Comparison of ENCODE assay signal across 1 cellular context in the genomic region with DNA sequence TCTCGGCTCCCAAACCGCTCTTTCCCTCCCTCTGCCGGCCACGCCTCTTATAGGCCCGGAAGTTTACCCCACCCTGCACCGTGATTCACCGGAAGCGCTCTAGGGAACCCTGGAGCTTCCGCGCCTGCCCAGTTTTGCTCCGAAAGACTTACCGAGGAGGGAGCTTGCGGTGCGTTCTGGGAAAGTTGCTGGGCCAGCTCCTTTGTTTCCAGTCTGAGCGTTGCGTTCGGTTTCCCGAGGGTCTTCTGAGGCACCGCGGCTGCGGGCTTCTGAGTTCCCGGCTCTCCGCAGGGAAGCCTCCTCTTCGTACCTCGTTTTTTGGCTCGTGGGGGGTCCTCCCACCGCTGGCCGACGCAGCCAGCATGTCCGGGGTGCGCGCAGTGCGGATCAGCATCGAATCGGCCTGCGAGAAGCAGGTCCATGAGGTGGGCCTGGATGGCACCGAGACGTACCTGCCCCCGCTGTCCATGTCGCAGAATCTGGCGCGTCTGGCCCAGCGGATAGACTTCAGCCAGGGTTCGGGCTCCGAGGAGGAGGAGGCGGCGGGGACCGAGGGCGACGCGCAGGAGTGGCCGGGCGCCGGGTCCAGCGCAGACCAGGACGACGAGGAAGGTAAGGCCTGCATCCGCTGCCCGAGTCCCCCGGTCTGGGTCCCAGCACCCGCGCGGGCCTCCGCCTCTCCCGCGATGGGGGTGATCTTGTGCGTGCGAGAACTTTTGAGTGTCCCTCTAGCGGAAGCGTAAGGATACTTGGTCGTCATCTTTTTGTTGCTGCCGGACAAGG.
TF ChIP-seq lines count a peak whose summit lies in the region.

A gene with protein sequence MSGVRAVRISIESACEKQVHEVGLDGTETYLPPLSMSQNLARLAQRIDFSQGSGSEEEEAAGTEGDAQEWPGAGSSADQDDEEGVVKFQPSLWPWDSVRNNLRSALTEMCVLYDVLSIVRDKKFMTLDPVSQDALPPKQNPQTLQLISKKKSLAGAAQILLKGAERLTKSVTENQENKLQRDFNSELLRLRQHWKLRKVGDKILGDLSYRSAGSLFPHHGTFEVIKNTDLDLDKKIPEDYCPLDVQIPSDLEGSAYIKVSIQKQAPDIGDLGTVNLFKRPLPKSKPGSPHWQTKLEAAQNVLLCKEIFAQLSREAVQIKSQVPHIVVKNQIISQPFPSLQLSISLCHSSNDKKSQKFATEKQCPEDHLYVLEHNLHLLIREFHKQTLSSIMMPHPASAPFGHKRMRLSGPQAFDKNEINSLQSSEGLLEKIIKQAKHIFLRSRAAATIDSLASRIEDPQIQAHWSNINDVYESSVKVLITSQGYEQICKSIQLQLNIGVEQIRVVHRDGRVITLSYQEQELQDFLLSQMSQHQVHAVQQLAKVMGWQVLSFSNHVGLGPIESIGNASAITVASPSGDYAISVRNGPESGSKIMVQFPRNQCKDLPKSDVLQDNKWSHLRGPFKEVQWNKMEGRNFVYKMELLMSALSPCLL (plus strand): TSS at position 131 of the 783 bp plus-strand sequence. CDS start 232 bp downstream, at position 363.

TF ChIP-seq in GM23338, 12 proteins besides CTCF, POLR2A, EP300 and RAD21:
- TF ChIP-seq, protein P1, sequence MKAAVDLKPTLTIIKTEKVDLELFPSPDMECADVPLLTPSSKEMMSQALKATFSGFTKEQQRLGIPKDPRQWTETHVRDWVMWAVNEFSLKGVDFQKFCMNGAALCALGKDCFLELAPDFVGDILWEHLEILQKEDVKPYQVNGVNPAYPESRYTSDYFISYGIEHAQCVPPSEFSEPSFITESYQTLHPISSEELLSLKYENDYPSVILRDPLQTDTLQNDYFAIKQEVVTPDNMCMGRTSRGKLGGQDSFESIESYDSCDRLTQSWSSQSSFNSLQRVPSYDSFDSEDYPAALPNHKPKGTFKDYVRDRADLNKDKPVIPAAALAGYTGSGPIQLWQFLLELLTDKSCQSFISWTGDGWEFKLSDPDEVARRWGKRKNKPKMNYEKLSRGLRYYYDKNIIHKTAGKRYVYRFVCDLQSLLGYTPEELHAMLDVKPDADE (IDR thresholded peaks at IDR 0.05), result no peak; the same call in 1 of the 2 replicates
- TF ChIP-seq POLR2AphosphoS5 (IDR thresholded peaks at IDR 0.05; ENCODE audit: low read depth) (peak; percentile 98), JUNB (IDR thresholded peaks at IDR 0.05; ENCODE audit: unreplicated experiment) (no peak), CREB1 (CRISPR knock-in tag; IDR thresholded peaks at IDR 0.05; ENCODE audit: low read depth) (0 out of 2 replicates have a peak, but pooled peaks have one; percentile 74), ZNF114 (CRISPR knock-in tag; IDR thresholded peaks at IDR 0.05) (no peak), EZH2phosphoT487 (IDR thresholded peaks at IDR 0.05; ENCODE audit: unreplicated experiment) (no peak), NANOG (IDR thresholded peaks at IDR 0.05; ENCODE audit: borderline replicate concordance) (no peak), EZH2 (IDR thresholded peaks at IDR 0.05; ENCODE audit: low read depth, unreplicated experiment) (no peak), ZNF331 (CRISPR knock-in tag; IDR thresholded peaks at IDR 0.05; ENCODE audit: low read depth) (no peak), STAT1 (IDR thresholded peaks at IDR 0.05; ENCODE audit: unreplicated experiment) (no peak)
- TF ChIP-seq, protein P2, sequence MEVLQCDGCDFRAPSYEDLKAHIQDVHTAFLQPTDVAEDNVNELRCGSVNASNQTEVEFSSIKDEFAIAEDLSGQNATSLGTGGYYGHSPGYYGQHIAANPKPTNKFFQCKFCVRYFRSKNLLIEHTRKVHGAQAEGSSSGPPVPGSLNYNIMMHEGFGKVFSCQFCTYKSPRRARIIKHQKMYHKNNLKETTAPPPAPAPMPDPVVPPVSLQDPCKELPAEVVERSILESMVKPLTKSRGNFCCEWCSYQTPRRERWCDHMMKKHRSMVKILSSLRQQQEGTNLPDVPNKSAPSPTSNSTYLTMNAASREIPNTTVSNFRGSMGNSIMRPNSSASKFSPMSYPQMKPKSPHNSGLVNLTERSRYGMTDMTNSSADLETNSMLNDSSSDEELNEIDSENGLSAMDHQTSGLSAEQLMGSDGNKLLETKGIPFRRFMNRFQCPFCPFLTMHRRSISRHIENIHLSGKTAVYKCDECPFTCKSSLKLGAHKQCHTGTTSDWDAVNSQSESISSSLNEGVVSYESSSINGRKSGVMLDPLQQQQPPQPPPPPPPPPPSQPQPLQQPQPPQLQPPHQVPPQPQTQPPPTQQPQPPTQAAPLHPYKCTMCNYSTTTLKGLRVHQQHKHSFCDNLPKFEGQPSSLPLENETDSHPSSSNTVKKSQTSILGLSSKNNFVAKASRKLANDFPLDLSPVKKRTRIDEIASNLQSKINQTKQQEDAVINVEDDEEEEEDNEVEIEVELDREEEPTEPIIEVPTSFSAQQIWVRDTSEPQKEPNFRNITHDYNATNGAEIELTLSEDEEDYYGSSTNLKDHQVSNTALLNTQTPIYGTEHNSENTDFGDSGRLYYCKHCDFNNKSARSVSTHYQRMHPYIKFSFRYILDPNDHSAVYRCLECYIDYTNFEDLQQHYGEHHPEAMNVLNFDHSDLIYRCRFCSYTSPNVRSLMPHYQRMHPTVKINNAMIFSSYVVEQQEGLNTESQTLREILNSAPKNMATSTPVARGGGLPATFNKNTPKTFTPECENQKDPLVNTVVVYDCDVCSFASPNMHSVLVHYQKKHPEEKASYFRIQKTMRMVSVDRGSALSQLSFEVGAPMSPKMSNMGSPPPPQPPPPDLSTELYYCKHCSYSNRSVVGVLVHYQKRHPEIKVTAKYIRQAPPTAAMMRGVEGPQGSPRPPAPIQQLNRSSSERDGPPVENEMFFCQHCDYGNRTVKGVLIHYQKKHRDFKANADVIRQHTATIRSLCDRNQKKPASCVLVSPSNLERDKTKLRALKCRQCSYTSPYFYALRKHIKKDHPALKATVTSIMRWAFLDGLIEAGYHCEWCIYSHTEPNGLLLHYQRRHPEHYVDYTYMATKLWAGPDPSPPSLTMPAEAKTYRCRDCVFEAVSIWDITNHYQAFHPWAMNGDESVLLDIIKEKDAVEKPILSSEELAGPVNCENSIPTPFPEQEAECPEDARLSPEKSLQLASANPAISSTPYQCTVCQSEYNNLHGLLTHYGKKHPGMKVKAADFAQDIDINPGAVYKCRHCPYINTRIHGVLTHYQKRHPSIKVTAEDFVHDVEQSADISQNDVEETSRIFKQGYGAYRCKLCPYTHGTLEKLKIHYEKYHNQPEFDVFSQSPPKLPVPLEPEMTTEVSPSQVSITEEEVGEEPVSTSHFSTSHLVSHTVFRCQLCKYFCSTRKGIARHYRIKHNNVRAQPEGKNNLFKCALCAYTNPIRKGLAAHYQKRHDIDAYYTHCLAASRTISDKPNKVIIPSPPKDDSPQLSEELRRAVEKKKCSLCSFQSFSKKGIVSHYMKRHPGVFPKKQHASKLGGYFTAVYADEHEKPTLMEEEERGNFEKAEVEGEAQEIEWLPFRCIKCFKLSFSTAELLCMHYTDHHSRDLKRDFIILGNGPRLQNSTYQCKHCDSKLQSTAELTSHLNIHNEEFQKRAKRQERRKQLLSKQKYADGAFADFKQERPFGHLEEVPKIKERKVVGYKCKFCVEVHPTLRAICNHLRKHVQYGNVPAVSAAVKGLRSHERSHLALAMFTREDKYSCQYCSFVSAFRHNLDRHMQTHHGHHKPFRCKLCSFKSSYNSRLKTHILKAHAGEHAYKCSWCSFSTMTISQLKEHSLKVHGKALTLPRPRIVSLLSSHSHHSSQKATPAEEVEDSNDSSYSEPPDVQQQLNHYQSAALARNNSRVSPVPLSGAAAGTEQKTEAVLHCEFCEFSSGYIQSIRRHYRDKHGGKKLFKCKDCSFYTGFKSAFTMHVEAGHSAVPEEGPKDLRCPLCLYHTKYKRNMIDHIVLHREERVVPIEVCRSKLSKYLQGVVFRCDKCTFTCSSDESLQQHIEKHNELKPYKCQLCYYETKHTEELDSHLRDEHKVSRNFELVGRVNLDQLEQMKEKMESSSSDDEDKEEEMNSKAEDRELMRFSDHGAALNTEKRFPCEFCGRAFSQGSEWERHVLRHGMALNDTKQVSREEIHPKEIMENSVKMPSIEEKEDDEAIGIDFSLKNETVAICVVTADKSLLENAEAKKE (CRISPR knock-in tag; IDR thresholded peaks at IDR 0.05), result no peak
- TF ChIP-seq, protein P3, sequence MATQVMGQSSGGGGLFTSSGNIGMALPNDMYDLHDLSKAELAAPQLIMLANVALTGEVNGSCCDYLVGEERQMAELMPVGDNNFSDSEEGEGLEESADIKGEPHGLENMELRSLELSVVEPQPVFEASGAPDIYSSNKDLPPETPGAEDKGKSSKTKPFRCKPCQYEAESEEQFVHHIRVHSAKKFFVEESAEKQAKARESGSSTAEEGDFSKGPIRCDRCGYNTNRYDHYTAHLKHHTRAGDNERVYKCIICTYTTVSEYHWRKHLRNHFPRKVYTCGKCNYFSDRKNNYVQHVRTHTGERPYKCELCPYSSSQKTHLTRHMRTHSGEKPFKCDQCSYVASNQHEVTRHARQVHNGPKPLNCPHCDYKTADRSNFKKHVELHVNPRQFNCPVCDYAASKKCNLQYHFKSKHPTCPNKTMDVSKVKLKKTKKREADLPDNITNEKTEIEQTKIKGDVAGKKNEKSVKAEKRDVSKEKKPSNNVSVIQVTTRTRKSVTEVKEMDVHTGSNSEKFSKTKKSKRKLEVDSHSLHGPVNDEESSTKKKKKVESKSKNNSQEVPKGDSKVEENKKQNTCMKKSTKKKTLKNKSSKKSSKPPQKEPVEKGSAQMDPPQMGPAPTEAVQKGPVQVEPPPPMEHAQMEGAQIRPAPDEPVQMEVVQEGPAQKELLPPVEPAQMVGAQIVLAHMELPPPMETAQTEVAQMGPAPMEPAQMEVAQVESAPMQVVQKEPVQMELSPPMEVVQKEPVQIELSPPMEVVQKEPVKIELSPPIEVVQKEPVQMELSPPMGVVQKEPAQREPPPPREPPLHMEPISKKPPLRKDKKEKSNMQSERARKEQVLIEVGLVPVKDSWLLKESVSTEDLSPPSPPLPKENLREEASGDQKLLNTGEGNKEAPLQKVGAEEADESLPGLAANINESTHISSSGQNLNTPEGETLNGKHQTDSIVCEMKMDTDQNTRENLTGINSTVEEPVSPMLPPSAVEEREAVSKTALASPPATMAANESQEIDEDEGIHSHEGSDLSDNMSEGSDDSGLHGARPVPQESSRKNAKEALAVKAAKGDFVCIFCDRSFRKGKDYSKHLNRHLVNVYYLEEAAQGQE (IDR thresholded peaks at IDR 0.05; ENCODE audit: unreplicated experiment), result peak; percentile 4
